ENCODE assay signal across 8 cellular contexts in the genomic region with DNA sequence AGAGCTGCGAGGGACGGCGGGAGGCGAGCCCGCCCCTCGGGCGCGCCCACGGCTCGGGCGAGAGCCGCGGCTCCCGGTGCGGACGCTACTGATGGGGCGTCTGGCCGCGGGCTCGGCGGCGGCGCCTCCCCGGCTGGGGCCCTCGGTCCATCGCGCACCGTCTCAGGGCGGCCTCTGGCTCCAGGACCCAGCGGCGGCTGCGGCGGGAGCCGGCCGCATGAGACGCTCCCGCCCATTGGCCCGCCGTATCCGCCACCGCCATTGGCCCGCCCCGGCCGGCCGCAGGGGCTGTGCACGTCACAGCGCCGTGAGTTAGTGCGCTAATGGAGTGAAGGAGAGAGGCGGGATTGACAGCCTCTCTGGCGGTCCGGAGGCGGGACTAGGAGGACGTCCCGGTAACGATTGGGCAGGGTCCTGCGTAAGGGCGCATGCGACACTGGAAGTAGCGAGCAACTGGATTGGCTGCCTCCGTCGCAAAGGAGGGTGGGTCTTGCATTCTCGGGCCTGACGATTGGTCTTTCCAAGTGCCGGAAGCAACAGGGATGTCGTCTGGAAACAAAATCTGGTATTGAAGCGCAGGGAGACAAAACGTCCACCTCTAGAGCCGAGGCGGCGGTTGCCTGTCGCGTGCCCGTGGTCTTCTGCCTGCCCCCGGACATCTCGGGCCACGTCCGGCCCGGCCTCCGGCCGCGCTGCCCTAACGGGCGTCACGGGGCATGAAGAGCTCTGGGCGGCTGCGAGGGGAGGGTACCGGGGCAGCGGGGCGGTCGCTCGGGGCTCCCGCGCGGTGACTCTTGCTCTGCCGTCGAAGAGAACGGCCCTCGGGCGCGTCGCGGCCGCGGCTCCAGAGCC. TPM values are rescaled to one million over a fixed set of nuclear protein-coding genes. Genes with fewer than 3 reads are reported as not detected.
A peak's percentile ranks its signal among the peaks of the same experiment; 100 is the strongest.
DNase-seq lines count a peak whose midpoint lies in the region; ATAC-seq and TF ChIP-seq lines count a peak whose summit lies in the region.

Gene ANKRD11, minus strand, starts transcription at position 176 of the 852 bp plus-strand sequence. CDS start 173,542 bp downstream, outside the sequence.

- ATAC-seq in GM18499 (IDR thresholded peaks at IDR 0.05; ENCODE audit: insufficient read depth, unreplicated experiment) (peak; percentile 88), HG02943 (IDR thresholded peaks at IDR 0.05; ENCODE audit: low read depth, unreplicated experiment) (peak; percentile 85)

- TF ChIP-seq CTCF in right atrium auricular region (IDR thresholded peaks at IDR 0.05) (no peak), uterus (IDR thresholded peaks at IDR 0.05) (peak in 1 of 4 experiments; percentile 14)

- H3K4me3 ChIP-seq in right atrium auricular region (peak within 1 kb of the TSS; percentile 96), uterus (peak within 1 kb of the TSS; percentile 70 to 99)

- H3K9me3 ChIP-seq in right atrium auricular region (no peaks in the 10 kb centered on the region), uterus (no peaks in the 10 kb centered on the region)

- peak; percentile 82 to 95 for TF ChIP-seq POLR2A in uterus (IDR thresholded peaks at IDR 0.05)

- H3K27ac ChIP-seq in right atrium auricular region (peak within 1 kb of the TSS; percentile 98 to 99), uterus (peak within 1 kb of the TSS; percentile 96)

- H3K36me3 ChIP-seq in right atrium auricular region: no peaks in the 10 kb centered on the region
- H3K36me3 ChIP-seq in uterus: no peaks in the 10 kb centered on the region

- DNase-seq in NCI-H187 treated with DMSO at 0.1 percent for 48 hours (lab: John Stamatoyannopoulos, UW) (peak; percentile 80), anterior cingulate cortex (lab: John Stamatoyannopoulos, UW) (peak; percentile 81 to 100 (median 99)), right atrium auricular region (ENCODE audit: low spot score) (peak; percentile 100), pulmonary artery endothelial cell (ENCODE audit: low read depth, low spot score) (peak; percentile 99), uterus (peak; percentile 99)

- H3K4me1 ChIP-seq in right atrium auricular region (peaks cover 0 to 44% of the 10 kb centered on the region in 2 donors), uterus (peaks cover 0 to 9% of the 10 kb centered on the region in 2 donors)

- intact Hi-C loops in T-helper 2 cell treated with Interferon-gamma antibody and Interleukin-4, amounts not matched to agents 100 ng/mL and 5 ng/mL, for 36 hours (cut with micrococcal nuclease): loop anchor here (1.0 to 2.0 kb wide), 3 partner anchors 15 to 70 kb away; partner anchors contain the start of gene RPL13
- intact Hi-C loops in uterus (cut with DNase I; ENCODE audit: low total_unique reads): no loop called here

- H3K27me3 ChIP-seq in right atrium auricular region (no peaks in the 10 kb centered on the region), uterus (no peaks in the 10 kb centered on the region)

RNA-seq across cellular contexts. Expression of gene ANKRD11, which starts in this region (rescaled TPM):
- 154 and 155 TPM in 2 replicates for total RNA-seq in T-helper 2 cell treated with Interferon-gamma antibody and Interleukin-4, amounts not matched to agents 100 ng/mL and 5 ng/mL, for 36 hours
- total RNA-seq in right atrium auricular region (10 to 100 TPM; 55.2 to 68.1 TPM), pulmonary artery endothelial cell (53.0 and 58.1 TPM in 2 replicates), uterus (100 to 1,000 TPM in 1 of 4 donors, 10 to 100 TPM in 3; 20.5 to 182 (median 45.5) TPM)

Comparison
In these comparisons a context has a peak if more than half of its experiments do, and no peak if none do; other contexts are left out.
1. Peak in every context shown above with its lines: DNase-seq, ATAC-seq, H3K4me3 ChIP-seq and H3K27ac ChIP-seq.